In genomic region chr21:42973991-42974831, GRCh38 we compare ENCODE assay signal across 8 cellular contexts.
A peak's percentile ranks its signal among the peaks of the same experiment; 100 is the strongest.
DNase-seq lines count a peak whose midpoint lies in the region; ATAC-seq lines count a peak whose summit lies in the region.

Gene PKNOX1, plus strand, starts transcription at chr21:42974562. Its CDS starts 29,820 bp downstream, at chr21:43004382.

- H4K20me1 ChIP-seq in BLaER1 treated with 17β-estradiol and CSF1 and Interleukin-3, amounts not matched to agents 10 nM and 100 nM = peaks cover 0 to 13% (median 0%) of the 10 kb centered on the region in 11 experiments; a peak in 2 of 22 replicates

- peak within 1 kb of the TSS; percentile 87 to 98 (median 94) for H3K27ac ChIP-seq in BLaER1 treated with 17β-estradiol and CSF1 and Interleukin-3, amounts not matched to agents 10 nM and 100 nM
- peak within 1 kb of the TSS; percentile 93 for H3K27ac ChIP-seq in cingulate gyrus (ENCODE audit: low read depth, low read length)

- H3K36me3 ChIP-seq in BLaER1 treated with 17β-estradiol and CSF1 and Interleukin-3, amounts not matched to agents 10 nM and 100 nM = peaks cover 3 to 29% (median 26%) of the 10 kb centered on the region in 11 experiments

- peak; percentile 95 to 99 for DNase-seq in NCI-H526 (lab: John Stamatoyannopoulos, UW)
- peak; percentile 99 for DNase-seq in activated CD4-positive, alpha-beta T cell treated with anti-CD3 and anti-CD28 coated beads for 48 hours
- DNase-seq in kidney tubule cell (ENCODE audit: low spot score) = peak; percentile 99
- DNase-seq in stimulated activated CD4-positive, alpha-beta T cell treated with anti-CD3 and anti-CD28 coated beads, Interleukin-1b, Interleukin-23, amount 100 ng/mL, for 1 hour (ENCODE audit: low read depth in 2 of 2) = peak; percentile 93 to 99

- H3K4me3 ChIP-seq in BLaER1 treated with 17β-estradiol and CSF1 and Interleukin-3, amounts not matched to agents 10 nM and 100 nM = peak within 1 kb of the TSS; percentile 68 to 92 (median 84)

- peaks cover 9 to 53% (median 18%) of the 10 kb centered on the region in 10 experiments for H3K4me1 ChIP-seq in BLaER1 treated with 17β-estradiol and CSF1 and Interleukin-3, amounts not matched to agents 10 nM and 100 nM

- peak within 1 kb of the TSS; percentile 85 to 98 (median 92) for H3K4me2 ChIP-seq in BLaER1 treated with 17β-estradiol and CSF1 and Interleukin-3, amounts not matched to agents 10 nM and 100 nM

- peaks cover 0 to 28% (median 19%) of the 10 kb centered on the region in 11 experiments; a peak in 20 of 22 replicates for H3K9me3 ChIP-seq in BLaER1 treated with 17β-estradiol and CSF1 and Interleukin-3, amounts not matched to agents 10 nM and 100 nM (replicated peaks in 1 of 11)

- H3K9ac ChIP-seq in BLaER1 treated with 17β-estradiol and CSF1 and Interleukin-3, amounts not matched to agents 10 nM and 100 nM = peak within 1 kb of the TSS; percentile 89 to 97 (median 96)

- no peaks in the 10 kb centered on the region for H3K27me3 ChIP-seq in BLaER1 treated with 17β-estradiol and CSF1 and Interleukin-3, amounts not matched to agents 10 nM and 100 nM

- ATAC-seq in GM19328 (IDR thresholded peaks at IDR 0.05; ENCODE audit: unreplicated experiment) (peak; percentile 80), HG03469 (IDR thresholded peaks at IDR 0.05; ENCODE audit: unreplicated experiment) (peak; percentile 73)

Comparison
In these comparisons a context has a peak if more than half of its experiments do, and no peak if none do; other contexts are left out.
1. Peak in every context shown above with its lines: DNase-seq, ATAC-seq, H3K4me3 ChIP-seq and H3K27ac ChIP-seq.